ENCODE assay signal across 1 cellular context in the genomic region with DNA sequence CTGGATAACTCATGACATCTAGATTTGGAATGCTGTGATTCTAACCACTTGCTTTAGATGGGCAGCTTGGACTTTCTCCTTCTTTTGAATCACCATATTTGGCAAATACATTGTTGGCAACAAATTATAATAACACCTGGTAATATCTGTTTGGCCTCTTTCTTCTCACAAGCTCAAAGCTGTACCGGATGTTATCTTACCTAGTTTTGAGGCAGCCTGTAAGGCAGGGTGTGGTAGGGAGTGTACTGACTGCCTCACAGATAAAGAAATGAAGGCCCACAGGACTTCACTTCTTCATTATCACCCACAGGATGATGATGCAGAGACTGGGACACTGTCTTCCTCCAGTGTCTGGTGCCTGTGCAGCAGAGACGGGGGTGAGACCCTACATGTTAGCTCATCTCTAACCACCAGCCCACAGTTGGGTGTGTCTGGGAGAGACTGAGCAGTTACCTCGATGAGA.
TF ChIP-seq lines count a peak whose summit lies in the region.

No MANE protein-coding gene starts in this region.

TF ChIP-seq in HepG2, 621 proteins besides CTCF, POLR2A, EP300 and RAD21:
- no peak for TF ChIP-seq GATA4 (IDR thresholded peaks at IDR 0.05; ENCODE audit: borderline replicate concordance, low read depth)
- TF ChIP-seq CEBPB (IDR thresholded peaks at IDR 0.05; ENCODE audit: borderline replicate concordance, low read depth, low read length), result no peak
- TF ChIP-seq ZNF451 (CRISPR knock-in tag; IDR thresholded peaks at IDR 0.05), result 0 out of 2 replicates have a peak, but pooled peaks have one; percentile 1
